ENCODE assay signal across 27 cellular contexts in the genomic region with DNA sequence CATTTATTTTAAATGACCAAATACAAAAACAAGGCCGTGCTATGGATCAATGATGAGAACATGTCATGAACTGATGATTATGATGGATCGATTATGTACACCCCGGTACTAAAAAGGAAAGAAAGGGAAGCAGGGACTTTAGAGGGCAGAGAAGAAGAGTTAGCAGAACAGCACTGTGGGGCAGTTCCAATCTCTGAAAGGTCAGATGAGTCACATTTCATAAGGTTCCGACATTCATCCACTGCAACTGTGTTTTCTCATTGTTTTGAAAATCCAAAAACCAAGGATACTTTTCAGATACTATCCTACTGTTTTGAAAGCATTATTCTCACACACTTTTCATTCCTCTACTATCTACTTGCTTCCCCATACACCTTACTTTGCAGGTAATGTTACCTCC.
DNase-seq lines count a peak whose midpoint lies in the region; ATAC-seq, FAIRE-seq and TF ChIP-seq lines count a peak whose summit lies in the region.
"Had no signal": no experiment of that assay in that cellular context is flagged by ENCODE, and none has a peak within 500 bp of the region (broad histone marks: within the 10 kb centered on the region; RNA-seq: fewer than 3 reads in every experiment).

No MANE protein-coding gene starts in this region.

- no peaks in the 10 kb centered on the region for H3K36me3 ChIP-seq in astrocyte (ENCODE audit: insufficient read depth, low read length)
- H3K36me3 ChIP-seq in heart right ventricle, result no peaks in the 10 kb centered on the region
- no peaks in the 10 kb centered on the region for H3K36me3 ChIP-seq in gastrocnemius medialis
- no peaks in the 10 kb centered on the region for H3K36me3 ChIP-seq in psoas muscle (ENCODE audit: insufficient read depth in 1 of 2, low read depth in 1 of 2)
- H3K36me3 ChIP-seq: brain microvascular endothelial cell, neutrophil, tibial artery had no signal

- no peaks in the 10 kb centered on the region for H3K9me3 Mint-ChIP-seq in astrocyte (ENCODE audit: unreplicated experiment)
- H3K9me3 Mint-ChIP-seq: activated CD4-positive, alpha-beta T cell treated with anti-CD3 and anti-CD28 coated beads, Interleukin-2, amount 10 ng/mL, durations not matched to agents 7 days and 5 days; activated naive CD8-positive, alpha-beta T cell treated with anti-CD3 and anti-CD28 coated beads, Interleukin-2, amount 10 ng/mL, durations not matched to agents 7 days and 5 days; stimulated activated naive B cell treated with anti-CD40 and anti-IgM and Interleukin-4, amounts not matched to agents 10 μg/mL and 1 μg/mL and 100 μg/mL, for 72 hours had no signal

- WGBS in heart right ventricle, 2 donors, result 65 to 79% methylated on average over 4 of the region's 4 CpGs
- WGBS in psoas muscle, 3 donors, result 65 to 81% (median 67%) methylated on average over 4 of the region's 4 CpGs

- DNase-seq in HCEC 1CT (peak; percentile 33), astrocyte (ENCODE audit: low read depth) (no peak), heart right ventricle (no peak), gastrocnemius medialis (no peak), cortex of kidney (lab: John Stamatoyannopoulos, UW) (no peak), psoas muscle (no peak), MV-4-11 (lab: John Stamatoyannopoulos, UW) (no peak)
- DNase-seq: activated CD4-positive, alpha-beta T cell treated with anti-CD3 and anti-CD28 coated beads, Interleukin-2, amount 10 ng/mL, durations not matched to agents 7 days and 5 days; activated CD8-positive, alpha-beta memory T cell treated with anti-CD3 and anti-CD28 coated beads, Interleukin-2, amount 50 U/mL, for 4 hours; activated naive CD8-positive, alpha-beta T cell treated with anti-CD3 and anti-CD28 coated beads, Interleukin-2, amount 10 ng/mL, durations not matched to agents 7 days and 5 days; brain microvascular endothelial cell; CD4-positive, CD25-positive, alpha-beta regulatory T cell; dermis blood vessel endothelial cell; DMS153; GF-D8; glutamatergic neuron; NCI-H187; NCI-H774; retina; SHP77; stimulated activated CD4-positive, alpha-beta T cell treated with anti-CD3 and anti-CD28 coated beads, Interleukin-2, amount 100 ng/mL, for 24 hours; stimulated activated naive B cell treated with anti-CD40 and anti-IgM and Interleukin-4, amounts not matched to agents 10 μg/mL and 1 μg/mL and 100 μg/mL, for 72 hours; tibial artery had no signal

- H3K4me1 ChIP-seq in astrocyte (ENCODE audit: insufficient read depth, low read length) (no peaks in the 10 kb centered on the region), heart right ventricle (peaks cover 6 to 79% (median 57%) of the 10 kb centered on the region in 9 donors), gastrocnemius medialis (peaks cover 0 to 25% of the 10 kb centered on the region in 2 donors), psoas muscle (peaks cover 8% of the 10 kb centered on the region)

- no peak for FAIRE-seq in astrocyte (lab: Jason Lieb, UNC)
- FAIRE-seq: K562 had no signal

- H3K27ac Mint-ChIP-seq in astrocyte (ENCODE audit: unreplicated experiment), result peak overlapping the region; percentile 54
- H3K27ac Mint-ChIP-seq: activated CD4-positive, alpha-beta T cell treated with anti-CD3 and anti-CD28 coated beads, Interleukin-2, amount 10 ng/mL, durations not matched to agents 7 days and 5 days; activated naive CD8-positive, alpha-beta T cell treated with anti-CD3 and anti-CD28 coated beads, Interleukin-2, amount 10 ng/mL, durations not matched to agents 7 days and 5 days; CD4-positive, CD25-positive, alpha-beta regulatory T cell; stimulated activated naive B cell treated with anti-CD40 and anti-IgM and Interleukin-4, amounts not matched to agents 10 μg/mL and 1 μg/mL and 100 μg/mL, for 72 hours had no signal

- intact Hi-C loops in heart right ventricle (cut with DNase I), result no loop called here
- intact Hi-C loops in gastrocnemius medialis (cut with DNase I; ENCODE audit: low total_unique reads), result no loop called here
- intact Hi-C loops in psoas muscle (cut with DNase I), result no loop called here

- in situ Hi-C loops in gastrocnemius medialis (cut with MboI; ENCODE audit: low sequenced_read_pairs in 4 of 4), result no loop called here

- H3K36me3 Mint-ChIP-seq in astrocyte (ENCODE audit: low read depth, unreplicated experiment), result no peaks in the 10 kb centered on the region
- H3K36me3 Mint-ChIP-seq: activated naive CD8-positive, alpha-beta T cell treated with anti-CD3 and anti-CD28 coated beads, Interleukin-2, amount 10 ng/mL, durations not matched to agents 7 days and 5 days; CD4-positive, CD25-positive, alpha-beta regulatory T cell; stimulated activated naive B cell treated with anti-CD40 and anti-IgM and Interleukin-4, amounts not matched to agents 10 μg/mL and 1 μg/mL and 100 μg/mL, for 72 hours had no signal

- ATAC-seq in heart right ventricle, result peak in 6 of 8 donors; percentile 56 to 82 (median 62)
- ATAC-seq in gastrocnemius medialis, result peak in 1 of 2 donors; percentile 47
- no peak for ATAC-seq in HG02973 (IDR thresholded peaks at IDR 0.05; ENCODE audit: unreplicated experiment)
- ATAC-seq in psoas muscle, result no peak
- ATAC-seq: K562; left lobe of liver; stimulated activated naive B cell treated with anti-CD40 and anti-IgM and Interleukin-4, amounts not matched to agents 10 μg/mL and 1 μg/mL and 100 μg/mL, for 72 hours had no signal

- no peak overlapping the region for H3K4me3 ChIP-seq in astrocyte (ENCODE audit: insufficient read depth, low read depth, low read length)
- H3K4me3 ChIP-seq in heart right ventricle, result no peak overlapping the region
- no peak overlapping the region for H3K4me3 ChIP-seq in gastrocnemius medialis
- no peak overlapping the region for H3K4me3 ChIP-seq in psoas muscle
- H3K4me3 ChIP-seq: K562, tibial artery had no signal

- H3K27me3 Mint-ChIP-seq in astrocyte (ENCODE audit: low read depth, unreplicated experiment), result no peaks in the 10 kb centered on the region

- H4K20me1 ChIP-seq in astrocyte (ENCODE audit: insufficient read depth, low read length), result no peaks in the 10 kb centered on the region

- H3K27me3 ChIP-seq in astrocyte (ENCODE audit: insufficient read depth, low read length) (no peaks in the 10 kb centered on the region), heart right ventricle (no peaks in the 10 kb centered on the region), gastrocnemius medialis (no peaks in the 10 kb centered on the region), psoas muscle (ENCODE audit: insufficient read depth in 3 of 3, low read length in 2 of 3) (no peaks in the 10 kb centered on the region)
- H3K27me3 ChIP-seq: brain microvascular endothelial cell, neutrophil, tibial artery had no signal

- H3K9me3 ChIP-seq in astrocyte (ENCODE audit: insufficient read depth, low read depth, low read length), result no peaks in the 10 kb centered on the region
- no peaks in the 10 kb centered on the region for H3K9me3 ChIP-seq in heart right ventricle
- H3K9me3 ChIP-seq in gastrocnemius medialis, result no peaks in the 10 kb centered on the region
- H3K9me3 ChIP-seq in psoas muscle, result no peaks in the 10 kb centered on the region
- H3K9me3 ChIP-seq: neutrophil, tibial artery had no signal

- H2AFZ ChIP-seq in astrocyte (ENCODE audit: low read depth, low read length), result no peak overlapping the region

- no peak overlapping the region for H3K9ac ChIP-seq in astrocyte (ENCODE audit: low read length)

- peaks cover 22% of the 10 kb centered on the region for H3K4me1 Mint-ChIP-seq in astrocyte (ENCODE audit: low read depth, unreplicated experiment)
- H3K4me1 Mint-ChIP-seq: activated CD4-positive, alpha-beta T cell treated with anti-CD3 and anti-CD28 coated beads, Interleukin-2, amount 10 ng/mL, durations not matched to agents 7 days and 5 days; activated naive CD8-positive, alpha-beta T cell treated with anti-CD3 and anti-CD28 coated beads, Interleukin-2, amount 10 ng/mL, durations not matched to agents 7 days and 5 days; CD4-positive, CD25-positive, alpha-beta regulatory T cell; stimulated activated naive B cell treated with anti-CD40 and anti-IgM and Interleukin-4, amounts not matched to agents 10 μg/mL and 1 μg/mL and 100 μg/mL, for 72 hours had no signal

- H3K79me2 ChIP-seq in astrocyte (ENCODE audit: insufficient read depth, low read length), result no peaks in the 10 kb centered on the region

- H3K4me2 ChIP-seq in astrocyte (ENCODE audit: low read length), result no peak overlapping the region

- TF ChIP-seq CTCF in astrocyte (IDR thresholded peaks at IDR 0.05; ENCODE audit: insufficient read depth, low read depth, low read length), result no peak
- no peak for TF ChIP-seq CTCF in heart right ventricle (IDR thresholded peaks at IDR 0.05)
- no peak for TF ChIP-seq CTCF in gastrocnemius medialis (IDR thresholded peaks at IDR 0.05 in 4 of 5, conservative IDR thresholded peaks at IDR 0.05 in 1 of 5)
- no peak for TF ChIP-seq CTCF in psoas muscle (IDR thresholded peaks at IDR 0.05)

- H3K4me3 Mint-ChIP-seq in astrocyte (ENCODE audit: unreplicated experiment), result no peak overlapping the region
- H3K4me3 Mint-ChIP-seq: activated CD4-positive, alpha-beta T cell treated with anti-CD3 and anti-CD28 coated beads, Interleukin-2, amount 10 ng/mL, durations not matched to agents 7 days and 5 days; activated naive CD8-positive, alpha-beta T cell treated with anti-CD3 and anti-CD28 coated beads, Interleukin-2, amount 10 ng/mL, durations not matched to agents 7 days and 5 days; CD4-positive, CD25-positive, alpha-beta regulatory T cell; stimulated activated naive B cell treated with anti-CD40 and anti-IgM and Interleukin-4, amounts not matched to agents 10 μg/mL and 1 μg/mL and 100 μg/mL, for 72 hours had no signal

- H3K27ac ChIP-seq in astrocyte (ENCODE audit: low read depth, low read length), result no peak overlapping the region
- peak overlapping the region in 9 of 10 donors; percentile 59 to 86 (median 78) for H3K27ac ChIP-seq in heart right ventricle
- peak overlapping the region; percentile 16 to 75 (median 60) for H3K27ac ChIP-seq in gastrocnemius medialis
- H3K27ac ChIP-seq in psoas muscle, result no peak overlapping the region
- H3K27ac ChIP-seq: brain microvascular endothelial cell, neutrophil, tibial artery had no signal

- TF ChIP-seq POLR2A in gastrocnemius medialis (IDR thresholded peaks at IDR 0.05), result no peak

Comparison
In these comparisons a context has a peak if more than half of its experiments do, and no peak if none do; other contexts are left out.
1. H3K27ac ChIP-seq: peak in heart right ventricle (9 of 10) and gastrocnemius medialis (4 of 4); none in astrocyte (single experiment) and psoas muscle (single experiment).
2. ATAC-seq: peak in heart right ventricle (6 of 8); none in HG02973 (single experiment) and psoas muscle (0 of 4).